In genomic region chr9:100096378-100096916, GRCh38 we compare ENCODE assay signal across 1 cellular context.
TF ChIP-seq lines count a peak whose summit lies in the region.

No MANE protein-coding gene starts in this region.

TF ChIP-seq in HepG2, 621 proteins besides CTCF, POLR2A, EP300 and RAD21:
- TF ChIP-seq PAX8 (CRISPR knock-in tag; IDR thresholded peaks at IDR 0.05; ENCODE audit: borderline replicate concordance) (no peak), MAFF (IDR thresholded peaks at IDR 0.05; ENCODE audit: low read depth, low read length) (peak; percentile 99), ZNF550 (CRISPR knock-in tag; IDR thresholded peaks at IDR 0.05; ENCODE audit: borderline replicate concordance) (no peak), MAFK (conservative IDR thresholded peaks at IDR 0.05 in 1 of 2, IDR thresholded peaks at IDR 0.05 in 1 of 2; ENCODE audit: low read length in 2 of 2) (peak; percentile 99 to 100), ARID2 (CRISPR knock-in tag; IDR thresholded peaks at IDR 0.05; ENCODE audit: borderline replicate concordance) (no peak), KMT2A (CRISPR knock-in tag; IDR thresholded peaks at IDR 0.05) (no peak)
